Comparison of ENCODE assay signal across 8 cellular contexts in the genomic region with DNA sequence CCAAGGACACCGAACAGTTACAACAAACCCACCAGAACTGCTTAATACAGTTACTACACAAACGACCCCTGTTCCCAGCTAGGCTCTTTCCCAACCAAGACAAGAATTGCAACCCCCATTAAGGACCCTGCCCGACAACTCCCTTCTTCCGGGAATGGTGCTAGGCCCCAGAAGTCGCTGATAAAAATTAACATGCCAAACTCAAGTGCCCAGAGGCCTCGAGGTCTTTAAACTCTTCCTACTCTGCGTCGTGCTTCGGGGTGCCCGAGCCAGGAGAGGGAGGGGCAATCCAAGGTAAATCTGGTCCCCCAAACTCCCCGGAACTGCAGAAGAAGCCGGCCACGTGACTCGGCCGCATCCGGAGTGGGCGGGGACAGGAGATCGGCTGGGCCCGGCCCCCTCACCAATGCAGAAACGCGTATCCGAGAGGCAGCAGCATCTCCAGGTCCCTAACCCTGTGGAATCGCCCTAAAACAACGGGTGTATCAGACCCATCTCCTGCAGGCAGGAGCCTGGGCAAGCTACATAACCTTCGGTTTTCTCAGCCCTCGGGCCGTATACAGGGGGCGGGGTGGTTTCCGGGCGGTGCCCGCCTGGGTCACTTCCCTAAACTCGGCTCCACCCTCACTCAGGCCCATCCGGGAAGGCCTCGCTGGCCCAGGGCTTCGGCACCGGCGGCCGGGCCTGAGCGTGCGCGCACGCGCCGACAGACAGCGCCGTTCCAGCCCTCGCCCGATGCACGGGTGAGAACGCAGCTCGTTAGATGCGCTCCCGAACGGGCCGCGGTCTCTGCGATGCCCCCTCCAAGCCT. TPM values are rescaled to one million over a fixed set of nuclear protein-coding genes. Genes with fewer than 3 reads are reported as not detected.
DNase-seq lines count a peak whose midpoint lies in the region; ATAC-seq lines count a peak whose summit lies in the region.

No MANE protein-coding gene starts in this region.

- peak; percentile 5 for ATAC-seq in central memory CD8-positive, alpha-beta T cell (replicated peaks; ENCODE audit: extremely low read depth, poor library complexity, severe bottlenecking)

- peak overlapping the region; percentile 65 for H3K27ac ChIP-seq in GM23248

- H3K27me3 Mint-ChIP-seq in central memory CD8-positive, alpha-beta T cell, result no peaks in the 10 kb centered on the region

- peak overlapping the region; percentile 88 for H3K4me3 Mint-ChIP-seq in central memory CD8-positive, alpha-beta T cell

- H3K27me3 ChIP-seq in GM23248 (replicated peaks; ENCODE audit: insufficient read depth), result no peaks in the 10 kb centered on the region

- H3K36me3 ChIP-seq in GM23248 (ENCODE audit: low read depth), result peaks cover 38% of the 10 kb centered on the region

- no peaks in the 10 kb centered on the region for H3K9me3 ChIP-seq in GM23248 (ENCODE audit: low read depth)

- no peak overlapping the region for H2AFZ ChIP-seq in GM23248

- peak overlapping the region; percentile 94 for H3K4me3 ChIP-seq in GM23248

- H3K27ac Mint-ChIP-seq in central memory CD8-positive, alpha-beta T cell (ENCODE audit: low read depth), result peak overlapping the region; percentile 88

- peak overlapping the region; percentile 84 for H3K9ac ChIP-seq in GM23248

- peaks cover 23% of the 10 kb centered on the region; the same call in 1 of the 2 replicates for H4K20me1 ChIP-seq in GM23248 (ENCODE audit: insufficient read depth)

- H3K79me2 ChIP-seq in GM23248 (ENCODE audit: insufficient read depth), result peaks cover 61% of the 10 kb centered on the region

- no peaks in the 10 kb centered on the region for H3K9me2 ChIP-seq in GM23248 (ENCODE audit: insufficient read depth)

- in situ Hi-C loops in GM23248 (cut with MboI), result no loop called here

- no peaks in the 10 kb centered on the region for H3K9me3 Mint-ChIP-seq in central memory CD8-positive, alpha-beta T cell

- H3F3A ChIP-seq in GM23248 (ENCODE audit: insufficient read depth), result peaks cover 74% of the 10 kb centered on the region

- 0 to 1% methylated on average over 55 to 57 of the region's 57 CpGs for WGBS in GM23248 (ENCODE audit: low coverage in 1 of 2, low lambda C conversion rate in 2 of 2, missing lambda C conversion rate in 2 of 2), 2 experiments

- peaks cover 65% of the 10 kb centered on the region for H3K4me1 Mint-ChIP-seq in central memory CD8-positive, alpha-beta T cell

- H3K4me1 ChIP-seq in GM23248 (ENCODE audit: insufficient read depth), result peaks cover 12% of the 10 kb centered on the region

- peak; percentile 24 for DNase-seq in DMS79 treated with DMSO at 0.1 percent for 48 hours (lab: John Stamatoyannopoulos, UW)
- DNase-seq in GM23248, result peak; percentile 87
- peak; percentile 49 for DNase-seq in NCI-H1105 treated with DMSO at 0.1 percent for 48 hours (lab: John Stamatoyannopoulos, UW)
- peak; percentile 85 for DNase-seq in activated CD4-positive, CD25-positive, alpha-beta regulatory T cell treated with anti-CD3 and anti-CD28 coated beads, Interleukin-2, amount 50 U/mL, for 72 hours
- DNase-seq in central memory CD8-positive, alpha-beta T cell (ENCODE audit: low spot score in 2 of 2), result peak; percentile 68 to 74
- peak; percentile 66 for DNase-seq in kidney glomerular epithelial cell (lab: John Stamatoyannopoulos, UW)
- peak; percentile 90 for DNase-seq in stimulated activated CD4-positive, alpha-beta T cell treated with anti-CD3 and anti-CD28 coated beads, Interleukin-15, amount 100 ng/mL, for 24 hours
- no peak for DNase-seq in HuH-7 (ENCODE audit: low spot score)

- peak overlapping the region; percentile 82 for H3K4me2 ChIP-seq in GM23248 (ENCODE audit: unreplicated experiment)

- H3K36me3 Mint-ChIP-seq in central memory CD8-positive, alpha-beta T cell (ENCODE audit: insufficient read depth), result peaks cover 61% of the 10 kb centered on the region

RNA-seq across cellular contexts. Expression of a gene that starts 1.1 kb away (rescaled TPM):
- total RNA-seq in GM23248 (2014; rRNA removed; shearing (Covaris generic)), result 1,045 and 1,312 TPM in 2 replicates
- polyA plus RNA-seq in GM23248 (2016; fragmentation: Nextera tagmentation; extraction: Ambion mirVana), result 2,650 and 2,758 TPM in 2 replicates

RNA-seq across cellular contexts. Expression of a gene that starts 3.3 kb away (rescaled TPM):
- 49.6 and 56.0 TPM in 2 replicates for total RNA-seq in GM23248 (2014; rRNA removed; shearing (Covaris generic))
- polyA plus RNA-seq in GM23248 (2016; fragmentation: Nextera tagmentation; extraction: Ambion mirVana), result 39.4 and 42.0 TPM in 2 replicates

RNA-seq across cellular contexts. Expression of a gene that starts 15.7 kb away (rescaled TPM):
- total RNA-seq in GM23248 (2014; rRNA removed; shearing (Covaris generic)), result 308 and 328 TPM in 2 replicates
- polyA plus RNA-seq in GM23248 (2016; fragmentation: Nextera tagmentation; extraction: Ambion mirVana), result 520 and 545 TPM in 2 replicates

RNA-seq across cellular contexts. Expression of a gene that starts 22.7 kb away (rescaled TPM):
- 1.1 TPM in 1 of 2 replicates, not detected in the other for total RNA-seq in GM23248 (2014; rRNA removed; shearing (Covaris generic))
- 0.23 and 0.51 TPM in 2 replicates for polyA plus RNA-seq in GM23248 (2016; fragmentation: Nextera tagmentation; extraction: Ambion mirVana)

RNA-seq across cellular contexts. Expression of a gene that starts 23.1 kb away (rescaled TPM):
- not detected in 2 replicates for total RNA-seq in GM23248 (2014; rRNA removed; shearing (Covaris generic))
- polyA plus RNA-seq in GM23248 (2016; fragmentation: Nextera tagmentation; extraction: Ambion mirVana), result 0.51 and 0.98 TPM in 2 replicates
